In genomic region chr2:182891611-182892010, GRCh38 we compare ENCODE assay signal across 2 cellular contexts.
TF ChIP-seq lines count a peak whose summit lies in the region.

No MANE protein-coding gene starts in this region.

TF ChIP-seq in WTC11, 78 proteins besides CTCF, POLR2A, EP300 and RAD21:
- TF ChIP-seq GABPB1 (CRISPR knock-in tag; IDR thresholded peaks at IDR 0.05) (peak; percentile 61; the same call in 1 of the 2 replicates), ZNF219 (CRISPR knock-in tag; IDR thresholded peaks at IDR 0.05; ENCODE audit: borderline replicate concordance) (no peak)

TF ChIP-seq in HepG2, 621 proteins besides CTCF, POLR2A, EP300 and RAD21:
- TF ChIP-seq ATF7 (IDR thresholded peaks at IDR 0.05) (0 out of 2 replicates have a peak, but pooled peaks have one; percentile 29), ATF7 (CRISPR knock-in tag; IDR thresholded peaks at IDR 0.05) (no peak), CEBPG (CRISPR knock-in tag; IDR thresholded peaks at IDR 0.05) (peak; percentile 61; the same call in 1 of the 2 replicates), PRDM10 (CRISPR knock-in tag; IDR thresholded peaks at IDR 0.05; ENCODE audit: low read depth) (no peak), CEBPB (IDR thresholded peaks at IDR 0.05; ENCODE audit: borderline replicate concordance, low read depth, low read length) (peak; percentile 64; the same call in 1 of the 2 replicates), ZNF460 (CRISPR knock-in tag; IDR thresholded peaks at IDR 0.05; ENCODE audit: borderline replicate concordance) (no peak), ATF4 (CRISPR knock-in tag; IDR thresholded peaks at IDR 0.05) (peak; percentile 59 to 71; a peak in 3 of 4 replicates)
TF ChIP-seq in HepG2: peak in this region for 4.
